In genomic region chr15:73078722-73079121, GRCh38 we compare ENCODE assay signal across 11 cellular contexts. TPM values are rescaled to one million over a fixed set of nuclear protein-coding genes. Genes with fewer than 3 reads are reported as not detected.
DNase-seq lines count a peak whose midpoint lies in the region; ATAC-seq and TF ChIP-seq lines count a peak whose summit lies in the region.
"Had no signal": no experiment of that assay in that cellular context is flagged by ENCODE, and none has a peak within 500 bp of the region (broad histone marks: within the 10 kb centered on the region; RNA-seq: fewer than 3 reads in every experiment).

No MANE protein-coding gene starts in this region.

- H3K27me3 ChIP-seq in fibroblast of lung (ENCODE audit: control insufficient read depth, insufficient read depth, low read length), result no peaks in the 10 kb centered on the region

- CTCF ChIA-PET in RWPE1 (lab: Yijun Ruan, JAX), result interaction anchor here (0.6 to 1.3 kb wide), 3 partner anchors 15 to 479 kb away, joined by 3 read pairs; no protein-coding TSS in a partner anchor
- CTCF ChIA-PET in activated CD8-positive, alpha-beta memory T cell treated with anti-CD3 and anti-CD28 coated beads, Interleukin-2, amount 10 ng/mL, durations not matched to agents 7 days and 5 days (lab: Charles Lee), result interaction anchor here (1.2 to 1.5 kb wide), 2 partner anchors 293 to 360 kb away, joined by 3 to 6 read pairs; no protein-coding TSS in a partner anchor

- no peak overlapping the region for H3K27ac ChIP-seq in RWPE1
- no peak overlapping the region for H3K27ac ChIP-seq in fibroblast of lung (ENCODE audit: insufficient read depth, low read length)

- H3K4me3 ChIP-seq in fibroblast of lung (replicated peaks in 1 of 4; ENCODE audit: control extremely low read depth in 1 of 4, insufficient read depth in 1 of 4, low read depth in 3 of 4, low read length in 4 of 4), result no peak overlapping the region
- H3K4me3 ChIP-seq: K562 had no signal

- H3K36me3 ChIP-seq in fibroblast of lung (ENCODE audit: control insufficient read depth, insufficient read depth, low read length), result no peaks in the 10 kb centered on the region

- no peak for ATAC-seq in activated CD8-positive, alpha-beta memory T cell treated with anti-CD3 and anti-CD28 coated beads, Interleukin-2, amount 10 ng/mL, durations not matched to agents 7 days and 5 days
- no peak for ATAC-seq in GM18868 (IDR thresholded peaks at IDR 0.05; ENCODE audit: unreplicated experiment)
- ATAC-seq: K562; stimulated activated naive B cell treated with anti-CD40 and anti-IgM and Interleukin-4, amounts not matched to agents 10 μg/mL and 1 μg/mL and 100 μg/mL, for 72 hours had no signal

- no peaks in the 10 kb centered on the region for H3K9me3 ChIP-seq in fibroblast of lung (ENCODE audit: control insufficient read depth, insufficient read depth, low read depth, low read length)

- H3K79me2 ChIP-seq in fibroblast of lung (ENCODE audit: control insufficient read depth, insufficient read depth, low read length), result no peaks in the 10 kb centered on the region

- no peak overlapping the region for H2AFZ ChIP-seq in fibroblast of lung (ENCODE audit: low read length)

- H3K4me1 Mint-ChIP-seq in activated CD8-positive, alpha-beta memory T cell treated with anti-CD3 and anti-CD28 coated beads, Interleukin-2, amount 10 ng/mL, durations not matched to agents 7 days and 5 days, result peaks cover 4% of the 10 kb centered on the region
- H3K4me1 Mint-ChIP-seq: stimulated activated naive B cell treated with anti-CD40 and anti-IgM and Interleukin-4, amounts not matched to agents 10 μg/mL and 1 μg/mL and 100 μg/mL, for 72 hours had no signal

- no peak overlapping the region for H3K9ac ChIP-seq in fibroblast of lung (ENCODE audit: insufficient read depth, low read length)

- H3K9me3 Mint-ChIP-seq in activated CD8-positive, alpha-beta memory T cell treated with anti-CD3 and anti-CD28 coated beads, Interleukin-2, amount 10 ng/mL, durations not matched to agents 7 days and 5 days (ENCODE audit: low read depth), result no peaks in the 10 kb centered on the region
- H3K9me3 Mint-ChIP-seq: stimulated activated naive B cell treated with anti-CD40 and anti-IgM and Interleukin-4, amounts not matched to agents 10 μg/mL and 1 μg/mL and 100 μg/mL, for 72 hours had no signal

- no peaks in the 10 kb centered on the region for H3K4me1 ChIP-seq in fibroblast of lung (ENCODE audit: control insufficient read depth, extremely low read depth, insufficient read depth, low read length)

- H3K27ac Mint-ChIP-seq in activated CD8-positive, alpha-beta memory T cell treated with anti-CD3 and anti-CD28 coated beads, Interleukin-2, amount 10 ng/mL, durations not matched to agents 7 days and 5 days, result no peak overlapping the region
- H3K27ac Mint-ChIP-seq: stimulated activated naive B cell treated with anti-CD40 and anti-IgM and Interleukin-4, amounts not matched to agents 10 μg/mL and 1 μg/mL and 100 μg/mL, for 72 hours had no signal

- H3K36me3 Mint-ChIP-seq in activated CD8-positive, alpha-beta memory T cell treated with anti-CD3 and anti-CD28 coated beads, Interleukin-2, amount 10 ng/mL, durations not matched to agents 7 days and 5 days, result no peaks in the 10 kb centered on the region
- H3K36me3 Mint-ChIP-seq: stimulated activated naive B cell treated with anti-CD40 and anti-IgM and Interleukin-4, amounts not matched to agents 10 μg/mL and 1 μg/mL and 100 μg/mL, for 72 hours had no signal

- DNase-seq in GM03348 (ENCODE audit: low spot score) (peak; percentile 21), RWPE1 (ENCODE audit: low spot score) (peak; percentile 14), fibroblast of lung (ENCODE audit: low read depth in 2 of 2) (peak; percentile 80 to 94), renal cortical epithelial cell (ENCODE audit: low read depth) (peak; percentile 96), Ammon's horn (ENCODE audit: low spot score) (no peak)
- DNase-seq in activated CD8-positive, alpha-beta memory T cell treated with anti-CD3 and anti-CD28 coated beads, Interleukin-2, amount 10 ng/mL, durations not matched to agents 7 days and 5 days, result no peak
- DNase-seq in stimulated activated CD4-positive, alpha-beta T cell treated with anti-CD3 and anti-CD28 coated beads, Interleukin-2, amount 100 ng/mL, for 48 hours, result no peak
- DNase-seq: activated CD4-positive, alpha-beta T cell treated with anti-CD3 and anti-CD28 coated beads, Interleukin-2, amount 50 U/mL, for 48 hours; stimulated activated naive B cell treated with anti-CD40 and anti-IgM and Interleukin-4, amounts not matched to agents 10 μg/mL and 1 μg/mL and 100 μg/mL, for 72 hours had no signal

- H3K4me2 ChIP-seq in fibroblast of lung (ENCODE audit: extremely low read depth, insufficient read depth, low read length), result no peak overlapping the region

- no peaks in the 10 kb centered on the region for H4K20me1 ChIP-seq in fibroblast of lung (ENCODE audit: control insufficient read depth, extremely low read depth, insufficient read depth, low read length)

- peaks cover 3% of the 10 kb centered on the region for H3K27me3 Mint-ChIP-seq in activated CD8-positive, alpha-beta memory T cell treated with anti-CD3 and anti-CD28 coated beads, Interleukin-2, amount 10 ng/mL, durations not matched to agents 7 days and 5 days

- POLR2A ChIA-PET in RWPE1 (lab: Yijun Ruan, JAX; ENCODE audit: low non-redundant PET), result no interaction called here

- H3K4me3 Mint-ChIP-seq in activated CD8-positive, alpha-beta memory T cell treated with anti-CD3 and anti-CD28 coated beads, Interleukin-2, amount 10 ng/mL, durations not matched to agents 7 days and 5 days, result no peak overlapping the region
- H3K4me3 Mint-ChIP-seq: stimulated activated naive B cell treated with anti-CD40 and anti-IgM and Interleukin-4, amounts not matched to agents 10 μg/mL and 1 μg/mL and 100 μg/mL, for 72 hours had no signal

- TF ChIP-seq CTCF in RWPE1 (conservative IDR thresholded peaks at IDR 0.05; ENCODE audit: low read depth), result no peak
- no peak for TF ChIP-seq CTCF in fibroblast of lung (conservative IDR thresholded peaks at IDR 0.05 in 1 of 2, IDR thresholded peaks at IDR 0.05 in 1 of 2; ENCODE audit: low read depth in 1 of 2, low read length in 2 of 2)

RNA-seq across cellular contexts. Expression of gene NEO1, which starts 26.5 kb away (rescaled TPM):
- total RNA-seq in fibroblast of lung, result 19.3 and 31.6 TPM in 2 replicates
- polyA plus RNA-seq in fibroblast of lung, result 6.2 and 13.5 TPM in 2 replicates
- 8.4 and 13.6 TPM in 2 replicates for polyA plus RNA-seq in fibroblast of lung (2012)
- polyA minus RNA-seq in fibroblast of lung (ENCODE audit: low replicate concordance), result 12.2 and 41.8 TPM in 2 replicates
- total RNA-seq in renal cortical epithelial cell, result 17.9 and 86.8 TPM in 2 replicates
- total RNA-seq in activated CD8-positive, alpha-beta memory T cell treated with anti-CD3 and anti-CD28 coated beads, Interleukin-2, amount 10 ng/mL, durations not matched to agents 7 days and 5 days, result 1 to 10 TPM; 3.4 to 5.4 TPM

Comparison
In these comparisons a context has a peak if more than half of its experiments do, and no peak if none do; other contexts are left out.
1. DNase-seq: peak in GM03348 (single experiment), RWPE1 (single experiment), fibroblast of lung (2 of 2) and renal cortical epithelial cell (single experiment); none in activated CD8-positive, alpha-beta memory T cell treated with anti-CD3 and anti-CD28 coated beads, Interleukin-2, amount 10 ng/mL, durations not matched to agents 7 days and 5 days (single experiment), stimulated activated CD4-positive, alpha-beta T cell treated with anti-CD3 and anti-CD28 coated beads, Interleukin-2, amount 100 ng/mL, for 48 hours (0 of 2) and Ammon's horn (single experiment).